In the genomic region with DNA sequence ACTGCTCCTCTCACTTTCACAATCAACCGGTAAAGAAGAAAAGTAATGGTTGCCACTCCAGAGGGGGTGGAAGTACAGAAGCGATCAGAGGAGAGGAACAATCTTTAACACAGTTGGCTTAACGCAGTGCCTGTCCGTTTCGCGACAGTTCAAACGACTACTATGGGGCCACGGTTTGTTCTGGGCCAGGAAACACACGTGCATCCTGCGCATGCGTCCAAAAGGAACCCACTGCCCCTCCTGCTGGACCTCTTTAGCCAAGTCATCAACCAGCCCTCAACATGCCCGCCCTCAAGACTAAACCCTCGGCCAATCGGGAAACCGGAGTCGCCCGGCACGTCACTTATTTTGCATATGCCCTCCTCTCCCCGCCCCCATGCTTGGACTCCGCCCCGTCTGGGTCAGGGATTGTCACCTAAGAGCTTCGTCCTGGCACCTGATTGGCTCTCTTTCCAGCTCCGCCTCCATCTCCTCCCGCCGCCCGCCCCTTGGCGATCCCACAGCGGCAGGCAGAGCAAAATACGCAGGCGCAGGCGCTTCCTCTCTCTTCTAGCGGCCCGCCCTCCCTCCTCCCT, we compare ENCODE assay signal across 1 cellular context.
TF ChIP-seq lines count a peak whose summit lies in the region.

No MANE protein-coding gene starts in this region.

TF ChIP-seq in IMR-90, 13 proteins besides CTCF, POLR2A, EP300 and RAD21 (continued from another document):
- TF ChIP-seq, protein P1, sequence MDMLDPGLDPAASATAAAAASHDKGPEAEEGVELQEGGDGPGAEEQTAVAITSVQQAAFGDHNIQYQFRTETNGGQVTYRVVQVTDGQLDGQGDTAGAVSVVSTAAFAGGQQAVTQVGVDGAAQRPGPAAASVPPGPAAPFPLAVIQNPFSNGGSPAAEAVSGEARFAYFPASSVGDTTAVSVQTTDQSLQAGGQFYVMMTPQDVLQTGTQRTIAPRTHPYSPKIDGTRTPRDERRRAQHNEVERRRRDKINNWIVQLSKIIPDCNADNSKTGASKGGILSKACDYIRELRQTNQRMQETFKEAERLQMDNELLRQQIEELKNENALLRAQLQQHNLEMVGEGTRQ (IDR thresholded peaks at IDR 0.05; ENCODE audit: low read depth, low read length): peak; percentile 37; the same call in 1 of the 2 replicates
- TF ChIP-seq SMC3 (IDR thresholded peaks at IDR 0.05; ENCODE audit: low read depth, low read length) (no peak), MXI1 (IDR thresholded peaks at IDR 0.05; ENCODE audit: borderline replicate concordance, low read depth, low read length) (no peak; the same call in 1 of the 2 replicates), NFE2L2 (IDR thresholded peaks at IDR 0.05; ENCODE audit: low read depth, low read length) (peak; percentile 89), RCOR1 (IDR thresholded peaks at IDR 0.05; ENCODE audit: insufficient replicate concordance, low read length) (no peak), CHD1 (IDR thresholded peaks at IDR 0.05; ENCODE audit: low read depth, low read length) (no peak), RFX5 (IDR thresholded peaks at IDR 0.05; ENCODE audit: low read depth, low read length) (0 out of 2 replicates have a peak, but pooled peaks have one; percentile 27), MAFK (IDR thresholded peaks at IDR 0.05; ENCODE audit: low read depth, low read length) (peak; percentile 51), MAZ (IDR thresholded peaks at IDR 0.05; ENCODE audit: borderline replicate concordance, low read depth, low read length) (peak; percentile 93; the same call in 1 of the 2 replicates)
